Comparison of ENCODE assay signal across 8 cellular contexts in genomic region chr9:137200311-137201204, GRCh38. TPM values are rescaled to one million over a fixed set of nuclear protein-coding genes. Genes with fewer than 3 reads are reported as not detected.
DNase-seq lines count a peak whose midpoint lies in the region; ATAC-seq and TF ChIP-seq lines count a peak whose summit lies in the region.

TSS of gene TPRN (minus strand) at chr9:137200741. CDS start at chr9:137200711, 30 bp downstream.

- no peaks in the 10 kb centered on the region for H3K27me3 ChIP-seq in A673 (replicated peaks; ENCODE audit: insufficient read depth, low read depth, low read length, poor library complexity)
- no peaks in the 10 kb centered on the region for H3K27me3 ChIP-seq in mammary epithelial cell (ENCODE audit: insufficient read depth, low read length)
- H3K27me3 ChIP-seq in iPS-20b (ENCODE audit: insufficient read depth, low read length) = no peaks in the 10 kb centered on the region

- H3K4me1 ChIP-seq in A673 (ENCODE audit: insufficient read depth, low read length, poor library complexity, severe bottlenecking) (peaks cover 34% of the 10 kb centered on the region), mammary epithelial cell (ENCODE audit: insufficient read depth, low read length) (peaks cover 50% of the 10 kb centered on the region), iPS-20b (ENCODE audit: insufficient read depth, low read length) (peaks cover 2% of the 10 kb centered on the region; the same call in 1 of the 2 replicates)

- intact Hi-C loops in A673 (cut with micrococcal nuclease; ENCODE audit: unreplicated experiment) (loop anchor here (2.0 kb wide), 1 partner anchor 40 kb away; the partner anchor contains the start of gene TUBB4B), mammary epithelial cell (cut with micrococcal nuclease) (loop anchor here (1.0 to 2.0 kb wide), 3 partner anchors 11 to 62 kb away; no protein-coding TSS in a partner anchor)

- WGBS in mammary epithelial cell (ENCODE audit: low coverage, missing lambda C conversion rate) = 0% methylated on average over 6 of the region's 118 CpGs

- dilution Hi-C loops in mammary epithelial cell (cut with HindIII; ENCODE audit: low sequenced_read_pairs) = no loop called here

- H3K9ac ChIP-seq in mammary epithelial cell (ENCODE audit: insufficient read depth, low read length) (peak within 1 kb of the TSS; percentile 23), iPS-20b (ENCODE audit: low read depth, low read length) (peak within 1 kb of the TSS; percentile 88)

- ATAC-seq in GM18868 (IDR thresholded peaks at IDR 0.05; ENCODE audit: unreplicated experiment) = peak; percentile 88
- ATAC-seq in HG03108 (IDR thresholded peaks at IDR 0.05; ENCODE audit: unreplicated experiment) = peak; percentile 83

- BruUV-seq in A673 (replicated peaks; lab: Mats Ljungman, UMichigan) (no TSS peak), mammary epithelial cell (replicated peaks; lab: Mats Ljungman, UMichigan) (no TSS peak)

- CTCF ChIA-PET in A673 (lab: Charles Lee) (interaction anchor here (0.6 to 1.0 kb wide), 4 partner anchors 12 to 208 kb away, joined by 3 to 9 read pairs (median 5); partner anchors contain the start of gene PAXX), mammary epithelial cell (lab: Charles Lee; ENCODE audit: low non-redundant PET) (interaction anchor here (0.6 kb wide), 1 partner anchor 171 kb away, joined by 4 read pairs; no protein-coding TSS in a partner anchor)

- TF ChIP-seq CTCF in A673 (conservative IDR thresholded peaks at IDR 0.05; ENCODE audit: low read depth, low read length) (no peak), VCaP (conservative IDR thresholded peaks at IDR 0.05) (no peak), mammary epithelial cell (conservative IDR thresholded peaks at IDR 0.05 in 1 of 2, IDR thresholded peaks at IDR 0.05 in 1 of 2; ENCODE audit: extremely low read depth in 1 of 2, insufficient read depth in 1 of 2, low read depth in 1 of 2, low read length in 2 of 2) (no peak)

- no peaks in the 10 kb centered on the region for H4K20me1 ChIP-seq in mammary epithelial cell (ENCODE audit: insufficient read depth, low read length)

- H3K27ac ChIP-seq in A673 (ENCODE audit: low read depth, low read length, poor library complexity, severe bottlenecking) (peak within 1 kb of the TSS; percentile 76), VCaP (peak within 1 kb of the TSS; percentile 97), mammary epithelial cell (ENCODE audit: insufficient read depth, low read depth, low read length) (peak within 1 kb of the TSS; percentile 17), iPS-20b (ENCODE audit: low read length) (peak within 1 kb of the TSS; percentile 55), skin epidermis (peak within 1 kb of the TSS in 20 of 21 experiments; percentile 61 to 97 (median 82))

- in situ Hi-C loops in mammary epithelial cell (cut with MboI; ENCODE audit: low sequenced_read_pairs in 2 of 2) = no loop called here

- DNase-seq in A673 (ENCODE audit: low spot score) (peak; percentile 100), NCI-H2196 (lab: John Stamatoyannopoulos, UW; ENCODE audit: unreplicated experiment) (peak; percentile 99), mammary epithelial cell (peak; percentile 98)

- H3K36me3 ChIP-seq in A673 (ENCODE audit: insufficient read depth, low read length, poor library complexity, severe bottlenecking) = peaks cover 6% of the 10 kb centered on the region
- no peaks in the 10 kb centered on the region for H3K36me3 ChIP-seq in mammary epithelial cell (ENCODE audit: insufficient read depth, low read length)
- H3K36me3 ChIP-seq in iPS-20b (ENCODE audit: insufficient read depth, low read depth, low read length) = no peaks in the 10 kb centered on the region

- H3K79me2 ChIP-seq in mammary epithelial cell (ENCODE audit: insufficient read depth, low read length) = peaks cover 55% of the 10 kb centered on the region

- H3K9me3 ChIP-seq in A673 (ENCODE audit: low read depth, low read length, poor library complexity, severe bottlenecking) = no peaks in the 10 kb centered on the region
- no peaks in the 10 kb centered on the region for H3K9me3 ChIP-seq in mammary epithelial cell (replicated peaks; ENCODE audit: insufficient read depth, low read length)
- H3K9me3 ChIP-seq in iPS-20b (ENCODE audit: insufficient read depth, low read depth, low read length) = no peaks in the 10 kb centered on the region

- POLR2A ChIA-PET in A673 (lab: Charles Lee; ENCODE audit: low non-redundant PET) = no interaction called here

- H2AFZ ChIP-seq in mammary epithelial cell (ENCODE audit: low read depth, low read length) = peak within 1 kb of the TSS; percentile 71

- H3K4me3 ChIP-seq in A673 (ENCODE audit: low read depth, low read length, poor library complexity, severe bottlenecking) (peak within 1 kb of the TSS; percentile 59), mammary epithelial cell (replicated peaks in 1 of 3; ENCODE audit: insufficient read depth in 1 of 3, low read depth in 2 of 3, low read length in 3 of 3) (peak within 1 kb of the TSS; percentile 32 to 73 (median 68)), iPS-20b (ENCODE audit: low read length) (peak within 1 kb of the TSS; percentile 87), skin epidermis (peak within 1 kb of the TSS; percentile 45 to 71 (median 58))

- peak within 1 kb of the TSS; percentile 99 for H3K4me2 ChIP-seq in mammary epithelial cell (ENCODE audit: insufficient read depth, low read depth, low read length)

RNA-seq across cellular contexts. Expression of gene TPRN, which starts in this region (rescaled TPM):
- 23.0 and 25.7 TPM in 2 replicates for total RNA-seq in A673 (2021)
- 10 to 100 TPM in 1 of 2 donors, 1 to 10 TPM in 1; 4.0 to 10.5 TPM for total RNA-seq in mammary epithelial cell
- 3.3 TPM for polyA plus RNA-seq in mammary epithelial cell
- polyA minus RNA-seq in mammary epithelial cell = 1.7 TPM

Comparison
In these comparisons a context has a peak if more than half of its experiments do, and no peak if none do; other contexts are left out.
1. Peak in every context shown above with its lines: DNase-seq, ATAC-seq, H3K4me3 ChIP-seq and H3K27ac ChIP-seq.
2. H3K27ac ChIP-seq: peak in every context shown above with its lines; median percentile 97 in VCaP; 82 in skin epidermis; 76 in A673; 55 in iPS-20b; 17 in mammary epithelial cell.